In the genomic region with DNA sequence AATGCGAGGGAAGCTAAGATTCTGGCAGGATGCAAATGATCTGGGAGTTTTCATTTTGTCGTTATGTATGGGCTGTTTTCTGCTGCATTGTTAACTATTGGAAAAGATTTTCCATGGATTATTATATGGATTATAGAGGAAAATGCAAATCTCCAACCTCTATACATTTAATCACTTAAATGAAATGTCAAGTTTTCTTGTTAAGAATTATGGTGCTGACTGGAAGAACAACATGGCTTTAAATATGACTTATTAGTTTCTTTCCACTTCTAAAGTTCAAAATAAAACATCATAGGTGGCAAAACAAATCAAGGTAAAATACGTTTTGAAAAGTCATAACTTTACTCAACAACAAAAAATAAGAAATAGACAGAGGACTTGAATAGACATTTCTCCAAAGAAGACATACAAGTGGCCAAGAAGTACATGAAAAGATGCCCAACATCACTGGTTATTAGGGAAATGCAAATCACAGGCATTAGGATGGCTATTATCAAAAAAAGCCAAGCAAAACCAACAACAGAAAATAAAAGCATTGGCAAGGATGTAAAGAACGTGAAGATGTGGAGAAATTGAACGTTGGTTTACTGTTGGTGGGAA, we compare ENCODE assay signal across 22 cellular contexts. TPM values are rescaled to one million over a fixed set of nuclear protein-coding genes. Genes with fewer than 3 reads are reported as not detected.
DNase-seq lines count a peak whose midpoint lies in the region; ATAC-seq, FAIRE-seq and TF ChIP-seq lines count a peak whose summit lies in the region.
"Had no signal": no experiment of that assay in that cellular context is flagged by ENCODE, and none has a peak within 500 bp of the region (broad histone marks: within the 10 kb centered on the region; RNA-seq: fewer than 3 reads in every experiment).

No MANE protein-coding gene starts in this region.

- H3K36me3 Mint-ChIP-seq in T-helper 1 cell treated with Interleukin-12 subunit alpha and Interleukin-12 subunit beta and Interleukin-4 antibody, amounts not matched to agents 30 μg/mL and 1 μg/mL, for 36 hours (ENCODE audit: low read depth): peaks cover 2% of the 10 kb centered on the region
- H3K36me3 Mint-ChIP-seq in CD4-positive, alpha-beta memory T cell: no peaks in the 10 kb centered on the region

- peak; percentile 67 for FAIRE-seq in endothelial cell of umbilical vein (lab: Jason Lieb, UNC)
- FAIRE-seq: H1, RCC 7860 had no signal

- H3K4me2 ChIP-seq in endothelial cell of umbilical vein (ENCODE audit: insufficient read depth, low read length): peak overlapping the region; percentile 60
- H3K4me2 ChIP-seq: smooth muscle cell had no signal

- H3K4me3 Mint-ChIP-seq in T-helper 1 cell treated with Interleukin-12 subunit alpha and Interleukin-12 subunit beta and Interleukin-4 antibody, amounts not matched to agents 30 μg/mL and 1 μg/mL, for 36 hours: peak overlapping the region; percentile 61
- peak overlapping the region in 6 of 8 donors; percentile 49 to 68 (median 56) for H3K4me3 Mint-ChIP-seq in CD4-positive, alpha-beta memory T cell
- H3K4me3 Mint-ChIP-seq: activated T-cell treated with anti-CD3 and anti-CD28 coated beads, Interleukin-2, amount 50 U/mL, for 4 hours had no signal

- no peaks in the 10 kb centered on the region for H3K27me3 ChIP-seq in CD4-positive, alpha-beta memory T cell (ENCODE audit: insufficient read depth, low read length)
- no peaks in the 10 kb centered on the region for H3K27me3 ChIP-seq in endothelial cell of umbilical vein (ENCODE audit: control insufficient read depth in 2 of 2, insufficient read depth in 2 of 2, low read length in 2 of 2)
- H3K27me3 ChIP-seq: cardiac muscle cell, upper lobe of right lung had no signal

- no peaks in the 10 kb centered on the region for H3K79me2 ChIP-seq in endothelial cell of umbilical vein (ENCODE audit: control insufficient read depth, insufficient read depth, low read length)

- no peaks in the 10 kb centered on the region for H3K9me1 ChIP-seq in endothelial cell of umbilical vein (replicated peaks; ENCODE audit: control insufficient read depth, extremely low read depth, insufficient read depth, low read length)

- H4K20me1 ChIP-seq in endothelial cell of umbilical vein (replicated peaks; ENCODE audit: control insufficient read depth, extremely low read depth, insufficient read depth, low read length): no peaks in the 10 kb centered on the region

- H3K9me3 ChIP-seq in CD4-positive, alpha-beta memory T cell (ENCODE audit: control insufficient read depth in 1 of 2, low read length in 2 of 2): no peaks in the 10 kb centered on the region
- no peaks in the 10 kb centered on the region for H3K9me3 ChIP-seq in endothelial cell of umbilical vein (replicated peaks; ENCODE audit: control insufficient read depth, insufficient read depth, low read length)
- H3K9me3 ChIP-seq: Caco-2, upper lobe of right lung had no signal

- peak overlapping the region; percentile 24 for H3K9ac ChIP-seq in endothelial cell of umbilical vein (replicated peaks; ENCODE audit: extremely low read depth, insufficient read depth, low read length)

- POLR2A ChIA-PET in CD4-positive, alpha-beta memory T cell (lab: Charles Lee; ENCODE audit: partially characterized antibody): interaction anchor here (0.8 to 1.0 kb wide), 2 partner anchors 18 to 28 kb away, joined by 3 read pairs; no protein-coding TSS in a partner anchor
- POLR2A ChIA-PET in endothelial cell of umbilical vein (lab: Charles Lee): interaction anchor here (1.1 kb wide), 2 partner anchors 12 to 14 kb away, joined by 3 to 4 read pairs; no protein-coding TSS in a partner anchor

- ATAC-seq in HG02759 (IDR thresholded peaks at IDR 0.05; ENCODE audit: unreplicated experiment) (no peak), HG02678 (IDR thresholded peaks at IDR 0.05; ENCODE audit: unreplicated experiment) (no peak)

- BruUV-seq in endothelial cell of umbilical vein (replicated peaks; lab: Mats Ljungman, UMichigan): TSS peak; percentile 73

- no peak overlapping the region for H3K27ac ChIP-seq in CD4-positive, alpha-beta memory T cell (ENCODE audit: low read depth, low read length)
- peak overlapping the region; percentile 3; the same call in 1 of the 2 replicates for H3K27ac ChIP-seq in VCaP
- peak overlapping the region; percentile 84 for H3K27ac ChIP-seq in endothelial cell of umbilical vein (ENCODE audit: insufficient read depth, low read depth, low read length)
- H3K27ac ChIP-seq: 22Rv1, cardiac muscle cell had no signal

- H3K27ac Mint-ChIP-seq in T-helper 1 cell treated with Interleukin-12 subunit alpha and Interleukin-12 subunit beta and Interleukin-4 antibody, amounts not matched to agents 30 μg/mL and 1 μg/mL, for 36 hours: peak overlapping the region; percentile 87
- H3K27ac Mint-ChIP-seq in CD4-positive, alpha-beta memory T cell: peak overlapping the region in 6 of 7 donors; percentile 58 to 93 (median 84)

- TF ChIP-seq CTCF in VCaP (conservative IDR thresholded peaks at IDR 0.05) (no peak), endothelial cell of umbilical vein (IDR thresholded peaks at IDR 0.05; ENCODE audit: extremely low read depth in 1 of 2, insufficient read depth in 1 of 2, low read depth in 1 of 2, low read length in 2 of 2) (no peak)

- CTCF ChIA-PET in CD4-positive, alpha-beta memory T cell (lab: Charles Lee; ENCODE audit: partially characterized antibody): interaction anchor here (0.8 to 1.4 kb wide), 2 partner anchors 16 to 50 kb away, joined by 3 to 4 read pairs; no protein-coding TSS in a partner anchor
- CTCF ChIA-PET in endothelial cell of umbilical vein (lab: Charles Lee): interaction anchor here (1.0 to 2.8 kb wide), 8 partner anchors 11 to 85 kb away, joined by 3 to 17 read pairs (median 8); a partner anchor contains a TSS

- peaks cover 37% of the 10 kb centered on the region for H3K4me1 Mint-ChIP-seq in T-helper 1 cell treated with Interleukin-12 subunit alpha and Interleukin-12 subunit beta and Interleukin-4 antibody, amounts not matched to agents 30 μg/mL and 1 μg/mL, for 36 hours (ENCODE audit: low read depth)
- peaks cover 20 to 48% (median 32%) of the 10 kb centered on the region in 4 donors for H3K4me1 Mint-ChIP-seq in CD4-positive, alpha-beta memory T cell

- DNase-seq in T-helper 1 cell (no peak), endothelial cell of umbilical vein (ENCODE audit: low read depth, low spot score) (no peak), HT-29 (ENCODE audit: low spot score) (no peak)
- no peak for DNase-seq in CD4-positive, alpha-beta memory T cell
- DNase-seq: activated T-cell treated with anti-CD3 and anti-CD28 coated beads, Interleukin-2, amount 50 U/mL, for 4 hours; amygdala; Caco-2; Kasumi-1; NCI-H1092 treated with DMSO at 0.1 percent for 48 hours; NCI-H2029 treated with DMSO at 0.1 percent for 48 hours; NCI-H345; upper lobe of right lung had no signal

- no peak overlapping the region for H2AFZ ChIP-seq in endothelial cell of umbilical vein (ENCODE audit: low read depth, low read length)

- intact Hi-C loops in CD4-positive, alpha-beta memory T cell (cut with micrococcal nuclease): no loop called here
- intact Hi-C loops in endothelial cell of umbilical vein (cut with micrococcal nuclease): loop anchor here (1.0 to 5.0 kb wide), 3 partner anchors 14 to 42 kb away; no protein-coding TSS in a partner anchor

- H3K36me3 ChIP-seq in CD4-positive, alpha-beta memory T cell (ENCODE audit: insufficient read depth, low read length): no peaks in the 10 kb centered on the region
- H3K36me3 ChIP-seq in endothelial cell of umbilical vein (ENCODE audit: control insufficient read depth in 2 of 2, extremely low read depth in 1 of 2, insufficient read depth in 2 of 2, low read length in 2 of 2): no peaks in the 10 kb centered on the region
- H3K36me3 ChIP-seq: cardiac muscle cell, upper lobe of right lung had no signal

- peaks cover 38% of the 10 kb centered on the region for H3K4me1 ChIP-seq in CD4-positive, alpha-beta memory T cell (ENCODE audit: insufficient read depth, low read length)
- peaks cover 44% of the 10 kb centered on the region for H3K4me1 ChIP-seq in endothelial cell of umbilical vein (ENCODE audit: control insufficient read depth, extremely low read depth, insufficient read depth, low read length)
- H3K4me1 ChIP-seq: Caco-2 had no signal

- dilution Hi-C loops in endothelial cell of umbilical vein (cut with MboI; ENCODE audit: extremely low pct_ligation_motif_present, low sequenced_read_pairs): no loop called here

- H3K9me3 Mint-ChIP-seq in T-helper 1 cell treated with Interleukin-12 subunit alpha and Interleukin-12 subunit beta and Interleukin-4 antibody, amounts not matched to agents 30 μg/mL and 1 μg/mL, for 36 hours: no peaks in the 10 kb centered on the region
- no peaks in the 10 kb centered on the region for H3K9me3 Mint-ChIP-seq in CD4-positive, alpha-beta memory T cell
- H3K9me3 Mint-ChIP-seq: activated T-cell treated with anti-CD3 and anti-CD28 coated beads, Interleukin-2, amount 50 U/mL, for 4 hours had no signal

- H3K27me3 Mint-ChIP-seq in T-helper 1 cell treated with Interleukin-12 subunit alpha and Interleukin-12 subunit beta and Interleukin-4 antibody, amounts not matched to agents 30 μg/mL and 1 μg/mL, for 36 hours (ENCODE audit: low read depth): no peaks in the 10 kb centered on the region
- H3K27me3 Mint-ChIP-seq in CD4-positive, alpha-beta memory T cell: no peaks in the 10 kb centered on the region

- no peak for TF ChIP-seq POLR2A in endothelial cell of umbilical vein (IDR thresholded peaks at IDR 0.05; ENCODE audit: low read depth, low read length)

- H3K4me3 ChIP-seq in CD4-positive, alpha-beta memory T cell (ENCODE audit: low read length in 2 of 2): no peak overlapping the region
- no peak overlapping the region for H3K4me3 ChIP-seq in endothelial cell of umbilical vein (replicated peaks in 1 of 3; ENCODE audit: insufficient read depth in 1 of 3, low read depth in 1 of 3, low read length in 3 of 3)
- H3K4me3 ChIP-seq: cardiac muscle cell, smooth muscle cell, upper lobe of right lung had no signal

TF ChIP-seq in endothelial cell of umbilical vein, 7 proteins besides CTCF, POLR2A, EP300 and RAD21 (continues in another document):
- TF ChIP-seq EZH2 (IDR thresholded peaks at IDR 0.05; ENCODE audit: borderline replicate concordance, low read depth, low read length, severe bottlenecking) (no peak), JUN (IDR thresholded peaks at IDR 0.05; ENCODE audit: borderline replicate concordance, insufficient read depth, insufficient read length, low read depth) (no peak), POLR2AphosphoS5 (IDR thresholded peaks at IDR 0.05; ENCODE audit: insufficient read depth, low read depth, low read length) (no peak)

RNA-seq across cellular contexts. Expression of a gene that starts 56.2 kb away (rescaled TPM):
- not detected for total RNA-seq in CD4-positive, alpha-beta memory T cell
- under 1 TPM; 0.18 to 0.72 TPM for polyA plus RNA-seq in CD4-positive, alpha-beta memory T cell
- total RNA-seq in endothelial cell of umbilical vein: 165 and 198 TPM in 2 replicates
- 252 and 295 TPM in 2 replicates for polyA plus RNA-seq in endothelial cell of umbilical vein
- 89.2 and 151 TPM in 2 replicates for polyA plus RNA-seq in endothelial cell of umbilical vein (2011; cell fraction: cytosol; rRNA removed)
- polyA plus RNA-seq in endothelial cell of umbilical vein (2011; cell fraction: nucleus; rRNA removed): 50.1 and 55.8 TPM in 2 replicates
- polyA plus RNA-seq in endothelial cell of umbilical vein (2012): 50.1 and 57.2 TPM in 2 replicates
- 41.2 and 60.9 TPM in 2 replicates for polyA minus RNA-seq in endothelial cell of umbilical vein
- not detected for polyA minus RNA-seq in endothelial cell of umbilical vein (2011; cell fraction: cytosol; rRNA and poly(A)+ RNA removed)
- polyA minus RNA-seq in endothelial cell of umbilical vein (2011; cell fraction: nucleus; rRNA and poly(A)+ RNA removed): 17.7 and 35.2 TPM in 2 replicates
- not detected in 2 replicates for total RNA-seq in HT-29 (2014; rRNA removed; shearing (Covaris generic))
- total RNA-seq: Caco-2, HT1080, smooth muscle cell had no signal

Comparison
In these comparisons a context has a peak if more than half of its experiments do, and no peak if none do; other contexts are left out.
1. RNA of a gene that starts 56.2 kb away (total RNA-seq): 165 to 198 TPM in endothelial cell of umbilical vein; not detected in CD4-positive, alpha-beta memory T cell and not detected in HT-29; every median in the first group is over 100 times any median in the second.